14 cellular contexts compared by ENCODE assay signal in the genomic region with DNA sequence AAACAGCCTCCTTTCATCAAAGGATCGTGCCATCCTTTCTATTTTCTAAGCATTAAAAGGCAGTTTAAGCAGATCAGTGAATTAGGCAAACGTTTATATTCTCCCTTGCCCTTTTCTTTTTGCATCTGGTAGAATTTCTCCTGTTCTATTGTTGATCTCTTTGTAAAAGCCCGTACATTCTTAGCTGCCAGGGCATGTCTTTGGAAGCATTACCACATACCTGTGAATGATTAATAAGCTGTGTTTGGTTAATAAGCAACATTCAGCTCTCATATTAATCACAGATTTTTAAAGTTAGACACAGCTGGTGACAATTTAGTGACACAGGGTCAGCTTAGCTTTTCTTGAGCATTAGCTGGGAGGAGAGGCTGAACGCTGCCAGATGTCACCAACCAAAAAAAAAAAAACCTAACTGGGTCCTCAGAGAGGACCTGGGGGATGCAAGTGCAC. TPM values are rescaled to one million over a fixed set of nuclear protein-coding genes. Genes with fewer than 3 reads are reported as not detected.
DNase-seq lines count a peak whose midpoint lies in the region; ATAC-seq and TF ChIP-seq lines count a peak whose summit lies in the region.
"Had no signal": no experiment of that assay in that cellular context is flagged by ENCODE, and none has a peak within 500 bp of the region (broad histone marks: within the 10 kb centered on the region; RNA-seq: fewer than 3 reads in every experiment).

No MANE protein-coding gene starts in this region.

- H3K4me1 ChIP-seq in RWPE2 (ENCODE audit: insufficient read depth, poor library complexity, severe bottlenecking) (peaks cover 21% of the 10 kb centered on the region), hepatocyte (ENCODE audit: insufficient read depth) (peaks cover 35% of the 10 kb centered on the region), stomach (peaks cover 5 to 45% (median 21%) of the 10 kb centered on the region in 4 donors), tibial nerve (peaks cover 0 to 35% (median 2%) of the 10 kb centered on the region in 4 donors)

- 19% methylated on average over 4 of the region's 4 CpGs for WGBS in hepatocyte (ENCODE audit: low lambda C conversion rate, missing lambda C conversion rate)
- 20 to 38% (median 32%) methylated on average over 4 of the region's 4 CpGs for WGBS in stomach, 5 donors
- 40 to 64% methylated on average over 4 of the region's 4 CpGs for WGBS in tibial nerve, 2 donors

- no peaks in the 10 kb centered on the region for H4K20me1 ChIP-seq in hepatocyte (ENCODE audit: insufficient read depth, poor library complexity, severe bottlenecking)

- H3K79me2 ChIP-seq in hepatocyte, result no peaks in the 10 kb centered on the region

- no peak overlapping the region for H3K4me3 ChIP-seq in RWPE2 (ENCODE audit: severe bottlenecking)
- H3K4me3 ChIP-seq in hepatocyte, result no peak overlapping the region
- no peak overlapping the region for H3K4me3 ChIP-seq in stomach
- no peak overlapping the region for H3K4me3 ChIP-seq in tibial nerve

- TF ChIP-seq CTCF in RWPE2 (IDR thresholded peaks at IDR 0.05; ENCODE audit: poor library complexity, severe bottlenecking) (no peak), hepatocyte (IDR thresholded peaks at IDR 0.05; ENCODE audit: poor library complexity) (no peak), stomach (IDR thresholded peaks at IDR 0.05) (no peak), tibial nerve (IDR thresholded peaks at IDR 0.05) (no peak)

- no peak for TF ChIP-seq EP300 in stomach (IDR thresholded peaks at IDR 0.05)
- no peak for TF ChIP-seq EP300 in tibial nerve (IDR thresholded peaks at IDR 0.05)

- H3K27me3 ChIP-seq in RWPE2 (ENCODE audit: insufficient read depth, poor library complexity, severe bottlenecking), result no peaks in the 10 kb centered on the region
- H3K27me3 ChIP-seq in hepatocyte, result no peaks in the 10 kb centered on the region
- H3K27me3 ChIP-seq in stomach, result no peaks in the 10 kb centered on the region
- no peaks in the 10 kb centered on the region for H3K27me3 ChIP-seq in tibial nerve

- DNase-seq in RWPE2 (ENCODE audit: low spot score) (no peak), hepatocyte (ENCODE audit: low spot score) (peak; percentile 45), stomach (no peak), amygdala (lab: John Stamatoyannopoulos, UW) (no peak), tibial nerve (ENCODE audit: low spot score in 2 of 2) (no peak)
- no peak for DNase-seq in activated CD4-positive, alpha-beta T cell treated with anti-CD3 and anti-CD28 coated beads, Interleukin-2, amount 50 U/mL, for 48 hours
- DNase-seq: activated CD8-positive, alpha-beta memory T cell treated with anti-CD3 and anti-CD28 coated beads, Interleukin-2, amount 10 ng/mL, durations not matched to agents 7 days and 5 days; activated naive CD8-positive, alpha-beta T cell treated with anti-CD3 and anti-CD28 coated beads, Interleukin-2, amount 10 ng/mL, durations not matched to agents 7 days and 5 days; natural killer cell; NCI-H187; stimulated activated CD4-positive, alpha-beta T cell treated with anti-CD3 and anti-CD28 coated beads, Interleukin-12 subunit alpha, Interleukin-12 subunit beta, amount 100 ng/mL, for 4 hours; T1000 had no signal

- no peaks in the 10 kb centered on the region for H3K36me3 ChIP-seq in RWPE2 (ENCODE audit: low read depth)
- H3K36me3 ChIP-seq in hepatocyte (replicated peaks; ENCODE audit: insufficient read depth, low read depth), result no peaks in the 10 kb centered on the region
- no peaks in the 10 kb centered on the region for H3K36me3 ChIP-seq in stomach
- H3K36me3 ChIP-seq in tibial nerve, result no peaks in the 10 kb centered on the region

- intact Hi-C loops in stomach (cut with DNase I; ENCODE audit: low total_unique reads), result no loop called here

- peak overlapping the region; percentile 53 for H3K27ac ChIP-seq in RWPE2 (ENCODE audit: poor library complexity, severe bottlenecking)
- peak overlapping the region; percentile 69 for H3K27ac ChIP-seq in hepatocyte
- H3K27ac ChIP-seq in stomach, result peak overlapping the region in 3 of 5 donors; percentile 13 to 63 (median 47)
- H3K27ac ChIP-seq in tibial nerve, result peak overlapping the region in 1 of 4 donors; percentile 36

- H3K9me3 ChIP-seq in RWPE2 (ENCODE audit: severe bottlenecking), result no peaks in the 10 kb centered on the region
- H3K9me3 ChIP-seq in hepatocyte (ENCODE audit: low read depth), result no peaks in the 10 kb centered on the region
- peaks cover 0 to 5% (median 0%) of the 10 kb centered on the region in 4 donors for H3K9me3 ChIP-seq in stomach
- peaks cover 0 to 9% (median 0%) of the 10 kb centered on the region in 4 donors for H3K9me3 ChIP-seq in tibial nerve

- peak overlapping the region; percentile 45 for H3K4me2 ChIP-seq in hepatocyte

- no peaks in the 10 kb centered on the region for H3K9me2 ChIP-seq in hepatocyte (replicated peaks; ENCODE audit: insufficient read depth)

- ATAC-seq in GM19463 (IDR thresholded peaks at IDR 0.05; ENCODE audit: unreplicated experiment), result peak; percentile 59
- peak; percentile 88 for ATAC-seq in RWPE2 (ENCODE audit: low read depth)
- ATAC-seq in GM18867 (IDR thresholded peaks at IDR 0.05; ENCODE audit: unreplicated experiment), result no peak
- ATAC-seq: activated CD8-positive, alpha-beta memory T cell treated with anti-CD3 and anti-CD28 coated beads, Interleukin-2, amount 10 ng/mL, durations not matched to agents 7 days and 5 days; natural killer cell had no signal

- peak overlapping the region; percentile 38 for H2AFZ ChIP-seq in hepatocyte

- no peak for TF ChIP-seq POLR2A in stomach (IDR thresholded peaks at IDR 0.05)
- no peak for TF ChIP-seq POLR2A in tibial nerve (IDR thresholded peaks at IDR 0.05)

RNA-seq across cellular contexts. Expression of gene CYP1B1, which starts 33.8 kb away (rescaled TPM):
- 23.2 and 28.9 TPM in 2 replicates for total RNA-seq in hepatocyte
- polyA plus RNA-seq in hepatocyte, result 32.7 and 38.5 TPM in 2 replicates
- total RNA-seq in stomach, result 100 to 1,000 TPM in 2 of 5 donors, 10 to 100 TPM in 2, 1 to 10 TPM in 1; 7.5 to 141 (median 42.7) TPM
- 10 to 100 TPM; 13.7 to 27.3 (median 19.9) TPM for polyA plus RNA-seq in stomach
- total RNA-seq in tibial nerve, result 100 to 1,000 TPM; 170 to 321 (median 212) TPM
